1 cellular context compared by ENCODE assay signal in genomic region chr22:46179748-46180147, GRCh38.
TF ChIP-seq lines count a peak whose summit lies in the region.

No MANE protein-coding gene starts in this region.

TF ChIP-seq in K562, 482 proteins besides CTCF, POLR2A, EP300 and RAD21 (continued from another document):
- TF ChIP-seq, protein P1, sequence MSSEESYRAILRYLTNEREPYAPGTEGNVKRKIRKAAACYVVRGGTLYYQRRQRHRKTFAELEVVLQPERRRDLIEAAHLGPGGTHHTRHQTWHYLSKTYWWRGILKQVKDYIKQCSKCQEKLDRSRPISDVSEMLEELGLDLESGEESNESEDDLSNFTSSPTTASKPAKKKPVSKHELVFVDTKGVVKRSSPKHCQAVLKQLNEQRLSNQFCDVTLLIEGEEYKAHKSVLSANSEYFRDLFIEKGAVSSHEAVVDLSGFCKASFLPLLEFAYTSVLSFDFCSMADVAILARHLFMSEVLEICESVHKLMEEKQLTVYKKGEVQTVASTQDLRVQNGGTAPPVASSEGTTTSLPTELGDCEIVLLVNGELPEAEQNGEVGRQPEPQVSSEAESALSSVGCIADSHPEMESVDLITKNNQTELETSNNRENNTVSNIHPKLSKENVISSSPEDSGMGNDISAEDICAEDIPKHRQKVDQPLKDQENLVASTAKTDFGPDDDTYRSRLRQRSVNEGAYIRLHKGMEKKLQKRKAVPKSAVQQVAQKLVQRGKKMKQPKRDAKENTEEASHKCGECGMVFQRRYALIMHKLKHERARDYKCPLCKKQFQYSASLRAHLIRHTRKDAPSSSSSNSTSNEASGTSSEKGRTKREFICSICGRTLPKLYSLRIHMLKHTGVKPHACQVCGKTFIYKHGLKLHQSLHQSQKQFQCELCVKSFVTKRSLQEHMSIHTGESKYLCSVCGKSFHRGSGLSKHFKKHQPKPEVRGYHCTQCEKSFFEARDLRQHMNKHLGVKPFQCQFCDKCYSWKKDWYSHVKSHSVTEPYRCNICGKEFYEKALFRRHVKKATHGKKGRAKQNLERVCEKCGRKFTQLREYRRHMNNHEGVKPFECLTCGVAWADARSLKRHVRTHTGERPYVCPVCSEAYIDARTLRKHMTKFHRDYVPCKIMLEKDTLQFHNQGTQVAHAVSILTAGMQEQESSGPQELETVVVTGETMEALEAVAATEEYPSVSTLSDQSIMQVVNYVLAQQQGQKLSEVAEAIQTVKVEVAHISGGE (CRISPR knock-in tag; IDR thresholded peaks at IDR 0.05) = no peak
- no peak for TF ChIP-seq RBBP5 (IDR thresholded peaks at IDR 0.05; ENCODE audit: borderline replicate concordance, insufficient read depth, low read length, poor library complexity, severe bottlenecking)
- TF ChIP-seq ZFX (CRISPR knock-in tag; IDR thresholded peaks at IDR 0.05) = no peak; the same call in 1 of the 2 replicates
- no peak for TF ChIP-seq NR1H2 (CRISPR knock-in tag; IDR thresholded peaks at IDR 0.05)
- TF ChIP-seq, protein P2, sequence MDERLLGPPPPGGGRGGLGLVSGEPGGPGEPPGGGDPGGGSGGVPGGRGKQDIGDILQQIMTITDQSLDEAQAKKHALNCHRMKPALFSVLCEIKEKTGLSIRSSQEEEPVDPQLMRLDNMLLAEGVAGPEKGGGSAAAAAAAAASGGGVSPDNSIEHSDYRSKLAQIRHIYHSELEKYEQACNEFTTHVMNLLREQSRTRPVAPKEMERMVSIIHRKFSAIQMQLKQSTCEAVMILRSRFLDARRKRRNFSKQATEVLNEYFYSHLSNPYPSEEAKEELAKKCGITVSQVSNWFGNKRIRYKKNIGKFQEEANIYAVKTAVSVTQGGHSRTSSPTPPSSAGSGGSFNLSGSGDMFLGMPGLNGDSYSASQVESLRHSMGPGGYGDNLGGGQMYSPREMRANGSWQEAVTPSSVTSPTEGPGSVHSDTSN (CRISPR knock-in tag; IDR thresholded peaks at IDR 0.05; ENCODE audit: low read depth) = no peak
- TF ChIP-seq, protein P2 (tag; conservative IDR thresholded peaks at IDR 0.05; ENCODE audit: low read depth) = 0 out of 2 replicates have a peak, but pooled peaks have one; percentile 18
- TF ChIP-seq, protein P3, sequence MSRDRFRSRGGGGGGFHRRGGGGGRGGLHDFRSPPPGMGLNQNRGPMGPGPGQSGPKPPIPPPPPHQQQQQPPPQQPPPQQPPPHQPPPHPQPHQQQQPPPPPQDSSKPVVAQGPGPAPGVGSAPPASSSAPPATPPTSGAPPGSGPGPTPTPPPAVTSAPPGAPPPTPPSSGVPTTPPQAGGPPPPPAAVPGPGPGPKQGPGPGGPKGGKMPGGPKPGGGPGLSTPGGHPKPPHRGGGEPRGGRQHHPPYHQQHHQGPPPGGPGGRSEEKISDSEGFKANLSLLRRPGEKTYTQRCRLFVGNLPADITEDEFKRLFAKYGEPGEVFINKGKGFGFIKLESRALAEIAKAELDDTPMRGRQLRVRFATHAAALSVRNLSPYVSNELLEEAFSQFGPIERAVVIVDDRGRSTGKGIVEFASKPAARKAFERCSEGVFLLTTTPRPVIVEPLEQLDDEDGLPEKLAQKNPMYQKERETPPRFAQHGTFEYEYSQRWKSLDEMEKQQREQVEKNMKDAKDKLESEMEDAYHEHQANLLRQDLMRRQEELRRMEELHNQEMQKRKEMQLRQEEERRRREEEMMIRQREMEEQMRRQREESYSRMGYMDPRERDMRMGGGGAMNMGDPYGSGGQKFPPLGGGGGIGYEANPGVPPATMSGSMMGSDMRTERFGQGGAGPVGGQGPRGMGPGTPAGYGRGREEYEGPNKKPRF (IDR thresholded peaks at IDR 0.05; ENCODE audit: low read depth, low read length) = no peak
- no peak for TF ChIP-seq MCM2 (IDR thresholded peaks at IDR 0.05; ENCODE audit: low read depth)
- TF ChIP-seq TBP (optimal IDR thresholded peaks at IDR 0.05; ENCODE audit: low read depth, low read length) = no peak
- TF ChIP-seq, protein P4, sequence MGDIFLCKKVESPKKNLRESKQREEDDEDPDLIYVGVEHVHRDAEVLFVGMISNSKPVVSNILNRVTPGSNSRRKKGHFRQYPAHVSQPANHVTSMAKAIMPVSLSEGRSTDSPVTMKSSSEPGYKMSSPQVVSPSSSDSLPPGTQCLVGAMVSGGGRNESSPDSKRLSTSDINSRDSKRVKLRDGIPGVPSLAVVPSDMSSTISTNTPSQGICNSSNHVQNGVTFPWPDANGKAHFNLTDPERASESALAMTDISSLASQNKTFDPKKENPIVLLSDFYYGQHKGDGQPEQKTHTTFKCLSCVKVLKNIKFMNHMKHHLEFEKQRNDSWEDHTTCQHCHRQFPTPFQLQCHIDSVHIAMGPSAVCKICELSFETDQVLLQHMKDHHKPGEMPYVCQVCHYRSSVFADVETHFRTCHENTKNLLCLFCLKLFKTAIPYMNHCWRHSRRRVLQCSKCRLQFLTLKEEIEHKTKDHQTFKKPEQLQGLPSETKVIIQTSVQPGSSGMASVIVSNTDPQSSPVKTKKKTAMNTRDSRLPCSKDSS (IDR thresholded peaks at IDR 0.05; ENCODE audit: low read depth, partially characterized antibody) = no peak
- peak; percentile 55 for TF ChIP-seq MEIS2 (IDR thresholded peaks at IDR 0.05; ENCODE audit: partially characterized antibody)
- TF ChIP-seq, protein P5, sequence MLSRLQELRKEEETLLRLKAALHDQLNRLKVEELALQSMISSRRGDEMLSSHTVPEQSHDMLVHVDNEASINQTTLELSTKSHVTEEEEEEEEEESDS (CRISPR knock-in tag; IDR thresholded peaks at IDR 0.05) = no peak
- no peak for TF ChIP-seq MED1 (CRISPR knock-in tag; IDR thresholded peaks at IDR 0.05; ENCODE audit: borderline replicate concordance)
- no peak for TF ChIP-seq NR4A1 (CRISPR knock-in tag; IDR thresholded peaks at IDR 0.05)
- TF ChIP-seq NR4A1 (tag; IDR thresholded peaks at IDR 0.05) = no peak
- TF ChIP-seq HOXB6 (CRISPR knock-in tag; IDR thresholded peaks at IDR 0.05; ENCODE audit: borderline replicate concordance) = no peak
- no peak for TF ChIP-seq CBFB (CRISPR knock-in tag; IDR thresholded peaks at IDR 0.05)
- TF ChIP-seq FOSL1 (tag; conservative IDR thresholded peaks at IDR 0.05) = no peak
- no peak for TF ChIP-seq ZNF263 (CRISPR knock-in tag; IDR thresholded peaks at IDR 0.05; ENCODE audit: borderline replicate concordance)
